ENCODE assay signal across 8 cellular contexts in the genomic region with DNA sequence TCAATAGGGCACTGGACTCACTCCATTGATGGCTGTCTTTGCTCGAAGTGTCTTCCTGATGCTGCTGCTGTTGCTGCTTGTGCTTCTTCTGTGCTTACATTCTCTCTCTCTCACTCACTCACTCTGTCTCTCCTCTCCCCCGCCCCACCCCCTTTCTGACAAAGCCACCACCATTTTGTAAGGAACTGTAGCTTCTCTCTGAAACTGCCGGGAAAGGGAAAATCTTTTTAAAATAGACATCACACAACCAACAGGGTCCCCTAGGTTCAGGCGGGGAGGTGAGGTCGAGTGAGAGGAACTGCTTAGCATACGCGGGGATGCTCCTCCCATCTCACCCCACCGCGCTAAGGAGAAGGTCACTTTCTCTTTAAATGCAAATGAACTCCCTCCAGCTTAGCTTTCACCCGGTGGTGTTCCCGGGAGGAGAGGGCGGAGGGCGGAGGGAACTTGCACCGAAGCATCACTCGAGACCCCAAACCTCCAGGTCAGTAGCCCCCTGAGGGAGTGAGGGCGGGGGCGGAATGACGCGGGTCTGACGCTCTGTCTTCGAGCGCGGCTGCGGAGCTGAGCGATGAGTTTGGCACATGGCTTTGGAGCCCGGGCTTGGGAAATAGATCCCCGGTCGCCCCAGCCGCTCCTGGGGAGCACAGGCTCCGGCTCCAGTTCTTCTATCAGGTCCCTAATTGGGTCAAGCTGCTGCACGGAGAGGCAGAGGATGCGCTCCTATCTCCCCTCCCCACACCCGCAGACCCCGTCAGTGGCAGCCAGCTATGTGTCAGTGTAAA. TPM values are rescaled to one million over a fixed set of nuclear protein-coding genes. Genes with fewer than 3 reads are reported as not detected.
DNase-seq lines count a peak whose midpoint lies in the region; ATAC-seq, FAIRE-seq and TF ChIP-seq lines count a peak whose summit lies in the region.

CCDC28B (plus strand) TSS at position 370 of the 785 bp plus-strand sequence. CDS start 1,341 bp downstream, outside the sequence.

- H3K27ac Mint-ChIP-seq in immature natural killer cell = peak within 1 kb of the TSS; percentile 85 to 99 (median 98)

- peaks cover 0 to 20% (median 0%) of the 10 kb centered on the region in 3 donors for H3K36me3 Mint-ChIP-seq in immature natural killer cell

- in situ Hi-C loops in ACHN (cut with HindIII; ENCODE audit: low pct_ligation_motif_present, low pct_unique_long_range_greater_than_20kb, low sequenced_read_pairs) = no loop called here

- FAIRE-seq in GM19239 (lab: Jason Lieb, UNC) = peak; percentile 54

- H3K36me3 ChIP-seq in skeletal muscle tissue (ENCODE audit: control insufficient read depth in 3 of 3, insufficient read depth in 3 of 3, low read length in 3 of 3) = peaks cover 18 to 38% (median 33%) of the 10 kb centered on the region in 3 donors

- H3K4me3 ChIP-seq in WI38 (ENCODE audit: low read depth, low read length) = peak within 1 kb of the TSS; percentile 75
- H3K4me3 ChIP-seq in skeletal muscle tissue (ENCODE audit: low read length in 3 of 3) = peak within 1 kb of the TSS; percentile 86 to 89 (median 89)

- H3K27me3 ChIP-seq in skeletal muscle tissue (ENCODE audit: control insufficient read depth in 3 of 3, insufficient read depth in 3 of 3, low read length in 3 of 3) = no peaks in the 10 kb centered on the region

- peak within 1 kb of the TSS; percentile 95 to 98 (median 96) for H3K4me3 Mint-ChIP-seq in immature natural killer cell

- no peaks in the 10 kb centered on the region for H3K9me3 ChIP-seq in skeletal muscle tissue (ENCODE audit: control insufficient read depth in 3 of 3, low read length in 3 of 3)

- no peak for ATAC-seq in HG03442 (IDR thresholded peaks at IDR 0.05; ENCODE audit: unreplicated experiment)

- peak within 1 kb of the TSS; percentile 83 to 95 (median 92) for H3K9ac ChIP-seq in skeletal muscle tissue (ENCODE audit: low read depth in 1 of 3, low read length in 3 of 3)

- peak; percentile 48 for DNase-seq in ACHN
- peak; percentile 60 for DNase-seq in GM19239 (ENCODE audit: insufficient read length, low spot score)
- peak; percentile 57 for DNase-seq in NCI-H2171 (lab: John Stamatoyannopoulos, UW)
- peak; percentile 48 for DNase-seq in central memory CD4-positive, alpha-beta T cell
- DNase-seq in immature natural killer cell = peak; percentile 60 to 64 (median 62)

- H3K4me1 ChIP-seq in skeletal muscle tissue (ENCODE audit: control insufficient read depth in 3 of 3, insufficient read depth in 3 of 3, low read length in 3 of 3) = peaks cover 57 to 69% (median 69%) of the 10 kb centered on the region in 3 donors

- H3K4me1 Mint-ChIP-seq in immature natural killer cell = peaks cover 63 to 68% of the 10 kb centered on the region in 2 donors

- H3K27me3 Mint-ChIP-seq in immature natural killer cell (ENCODE audit: low read depth in 3 of 3) = peaks cover 2 to 4% (median 4%) of the 10 kb centered on the region in 3 donors

- H3K27ac ChIP-seq in skeletal muscle tissue (ENCODE audit: low read depth, low read length) = peak within 1 kb of the TSS; percentile 99

- no peaks in the 10 kb centered on the region for H3K9me3 Mint-ChIP-seq in immature natural killer cell

- TF ChIP-seq CTCF in WI38 (IDR thresholded peaks at IDR 0.05; ENCODE audit: low read depth, low read length) = no peak

RNA-seq across cellular contexts. Expression of gene CCDC28B, which starts in this region (rescaled TPM):
- 10 to 100 TPM; 61.2 to 67.1 (median 65.5) TPM for polyA plus RNA-seq in immature natural killer cell
- 58.5 TPM for total RNA-seq in skeletal muscle tissue
